ENCODE assay signal across 8 cellular contexts in genomic region chr6:154410619-154411044, GRCh38. TPM values are rescaled to one million over a fixed set of nuclear protein-coding genes. Genes with fewer than 3 reads are reported as not detected.
A peak's percentile ranks its signal among the peaks of the same experiment; 100 is the strongest.
DNase-seq lines count a peak whose midpoint lies in the region; ATAC-seq, FAIRE-seq and TF ChIP-seq lines count a peak whose summit lies in the region.

No MANE protein-coding gene starts in this region.

- no peak overlapping the region for H4K91ac ChIP-seq in H9 (ENCODE audit: insufficient read length, low read depth, low read length)

- H3K79me1 ChIP-seq in H9 (ENCODE audit: insufficient read depth, low read depth, low read length, poor library complexity, severe bottlenecking) = no peaks in the 10 kb centered on the region

- H3K27ac ChIP-seq in H9 (ENCODE audit: insufficient read length, low read depth, low read length) (no peak overlapping the region), pancreas (peak overlapping the region in 3 of 4 donors; percentile 53 to 79 (median 58))

- no peak overlapping the region for H3K4ac ChIP-seq in H9 (ENCODE audit: low read depth, low read length)

- H3K23me2 ChIP-seq in H9 (ENCODE audit: insufficient read length, low read depth, low read length, poor library complexity, severe bottlenecking) = no peaks in the 10 kb centered on the region

- no peak overlapping the region for H3K4me2 ChIP-seq in H9 (ENCODE audit: insufficient read depth, insufficient read length, low read length)

- POLR2A ChIA-PET in BJ (lab: Charles Lee) = interaction anchor here (1.0 kb wide), 1 partner anchor 8 kb away, joined by 6 read pairs; no protein-coding TSS in a partner anchor

- no peak overlapping the region for H3K14ac ChIP-seq in H9 (ENCODE audit: insufficient read depth, low read length)

- no peak overlapping the region for H3K56ac ChIP-seq in H9 (ENCODE audit: insufficient read length, low read depth, low read length)

- peaks cover 10 to 47% (median 12%) of the 10 kb centered on the region in 3 experiments for H3K36me3 Mint-ChIP-seq in H9 (ENCODE audit: insufficient read depth in 1 of 3, low read depth in 3 of 3)

- in situ Hi-C loops in SK-MEL-5 (cut with HindIII; ENCODE audit: low pct_unique_long_range_greater_than_20kb, low sequenced_read_pairs) = no loop called here

- DNase-seq in BJ (ENCODE audit: low read depth) (peak; percentile 97), H9 (no peak), SK-MEL-5 (ENCODE audit: low read depth, low spot score) (peak; percentile 83), fibroblast of pulmonary artery (ENCODE audit: low read depth) (peak; percentile 97), pancreas (peak in 2 of 6 donors; percentile 31), NOMO-1 treated with dmso at 0.1 percent for 144 hours (lab: John Stamatoyannopoulos, UW; ENCODE audit: unreplicated experiment) (no peak)

- no peak overlapping the region for H2AFZ ChIP-seq in H9 (ENCODE audit: low read length)

- no peak overlapping the region for H4K5ac ChIP-seq in H9 (ENCODE audit: insufficient read length, low read depth, low read length)

- FAIRE-seq in pancreas (lab: Jason Lieb, UNC) = peak; percentile 76

- no peaks in the 10 kb centered on the region for H3K9me3 Mint-ChIP-seq in H9

- H3K4me3 Mint-ChIP-seq in H9 = no peak overlapping the region

- peak overlapping the region; percentile 27 to 82 (median 71); a peak in 3 of 7 replicates for H3K27ac Mint-ChIP-seq in H9

- H4K8ac ChIP-seq in H9 (replicated peaks; ENCODE audit: insufficient read length, low read depth, low read length) = no peak overlapping the region

- no peaks in the 10 kb centered on the region for H3K27me3 ChIP-seq in BJ (ENCODE audit: control insufficient read depth, insufficient read depth, low read length)
- no peaks in the 10 kb centered on the region for H3K27me3 ChIP-seq in H9 (ENCODE audit: insufficient read depth, low read length)
- H3K27me3 ChIP-seq in pancreas = no peaks in the 10 kb centered on the region

- peaks cover 11 to 16% of the 10 kb centered on the region in 2 experiments for H3K4me1 Mint-ChIP-seq in H9

- H2BK20ac ChIP-seq in H9 (ENCODE audit: low read depth, low read length, poor library complexity, severe bottlenecking) = no peak overlapping the region

- no peak overlapping the region for H2BK120ac ChIP-seq in H9 (ENCODE audit: low read depth, low read length, poor library complexity, severe bottlenecking)

- no peak overlapping the region for H3T11ph ChIP-seq in H9 (ENCODE audit: low read length)

- no peak for TF ChIP-seq CTCF in BJ (IDR thresholded peaks at IDR 0.05; ENCODE audit: insufficient read depth, low read depth, low read length)
- no peak for TF ChIP-seq CTCF in H9 (conservative IDR thresholded peaks at IDR 0.05)
- TF ChIP-seq CTCF in fibroblast of pulmonary artery (IDR thresholded peaks at IDR 0.05; ENCODE audit: low read length, missing control alignments) = no peak
- no peak for TF ChIP-seq CTCF in pancreas (IDR thresholded peaks at IDR 0.05)

- H2BK12ac ChIP-seq in H9 (ENCODE audit: insufficient read length, low read depth, low read length) = no peak overlapping the region

- no peak overlapping the region for H3K4me3 ChIP-seq in BJ (ENCODE audit: low read depth, low read length)
- H3K4me3 ChIP-seq in fibroblast of pulmonary artery (replicated peaks; ENCODE audit: low read depth, low read length) = no peak overlapping the region
- no peak overlapping the region for H3K4me3 ChIP-seq in pancreas

- no peaks in the 10 kb centered on the region for H3K27me3 Mint-ChIP-seq in H9 (ENCODE audit: low read depth)

- H3K4me1 ChIP-seq in H9 (ENCODE audit: insufficient read depth, low read length) (peaks cover 3% of the 10 kb centered on the region; the same call in 1 of the 2 replicates), pancreas (peaks cover 14 to 24% (median 21%) of the 10 kb centered on the region in 3 donors)

- H3K23ac ChIP-seq in H9 (ENCODE audit: insufficient read length, low read depth, low read length) = no peak overlapping the region

- H3K9ac ChIP-seq in H9 (ENCODE audit: extremely low read depth, insufficient read length, low read length) = no peak overlapping the region

- no peaks in the 10 kb centered on the region for H3K9me3 ChIP-seq in H9 (ENCODE audit: control insufficient read depth, low read depth, low read length)
- H3K9me3 ChIP-seq in pancreas = no peaks in the 10 kb centered on the region

- no CpG with 5 or more reads among the region's 7 CpGs for WGBS in H9 (ENCODE audit: extremely low coverage, insufficient read length, low lambda C conversion rate)
- 50 to 66% methylated on average over 7 of the region's 7 CpGs for WGBS in pancreas, 2 donors

- no peak overlapping the region for H3K18ac ChIP-seq in H9 (ENCODE audit: insufficient read length, low read depth, low read length)

- peak; percentile 66 to 87 (median 80) for ATAC-seq in pancreas
- no peak for ATAC-seq in HG03108 (IDR thresholded peaks at IDR 0.05; ENCODE audit: unreplicated experiment)
- ATAC-seq in GM21786 (IDR thresholded peaks at IDR 0.05; ENCODE audit: unreplicated experiment) = no peak

- H2BK15ac ChIP-seq in H9 (ENCODE audit: low read depth, low read length) = no peak overlapping the region

- CTCF ChIA-PET in BJ (lab: Yijun Ruan, JAX) = no interaction called here

- H2AK5ac ChIP-seq in H9 (ENCODE audit: insufficient read length, low read length) = no peak overlapping the region

- H3K36me3 ChIP-seq in BJ (ENCODE audit: control insufficient read depth, insufficient read depth, low read length) (peaks cover 3% of the 10 kb centered on the region), pancreas (peaks cover 0 to 56% (median 8%) of the 10 kb centered on the region in 3 donors)

- intact Hi-C loops in pancreas (cut with DNase I) = no loop called here

- no peaks in the 10 kb centered on the region for H4K20me1 ChIP-seq in H9 (ENCODE audit: control insufficient read depth, insufficient read depth, insufficient read length)

- no peaks in the 10 kb centered on the region for H3K79me2 ChIP-seq in H9 (ENCODE audit: insufficient read depth, low read length)

- no peak overlapping the region for H2BK5ac ChIP-seq in H9 (ENCODE audit: insufficient read length, low read length)

RNA-seq across cellular contexts. Expression of gene IPCEF1, which starts 54.0 kb away (rescaled TPM):
- polyA plus RNA-seq in BJ (2011; rRNA removed) (0.02 and 0.10 TPM in 2 replicates), pancreas (under 1 TPM; 0.53 to 0.87 TPM)
- 0.19 and 0.26 TPM in 2 replicates for polyA minus RNA-seq in BJ (2011; rRNA and poly(A)+ RNA removed)
- total RNA-seq in H9 (2021) (0.48 and 0.77 TPM in 2 replicates), pancreas (1 to 10 TPM; 1.4 to 4.4 (median 2.4) TPM)
- total RNA-seq in SK-MEL-5 (2014; rRNA removed; shearing (Covaris generic)) = 0.13 TPM in 1 of 2 replicates, not detected in the other
- polyA plus RNA-seq in SK-MEL-5 (2015; cell fraction: cytosol; rRNA removed) = not detected in 2 replicates
- 1.8 TPM in 1 of 2 replicates, not detected in the other for polyA plus RNA-seq in SK-MEL-5 (2015; cell fraction: nucleus; rRNA removed)

Comparison
In these comparisons a context has a peak if more than half of its experiments do, and no peak if none do; other contexts are left out.
1. DNase-seq: peak in BJ (single experiment), SK-MEL-5 (single experiment) and fibroblast of pulmonary artery (single experiment); none in H9 (single experiment) and NOMO-1 treated with dmso at 0.1 percent for 144 hours (single experiment).
2. ATAC-seq: peak in pancreas (4 of 4); none in HG03108 (single experiment) and GM21786 (single experiment).